ENCODE assay signal across 20 cellular contexts in genomic region chr15:60601098-60601497, GRCh38.
DNase-seq lines count a peak whose midpoint lies in the region; ATAC-seq, FAIRE-seq and TF ChIP-seq lines count a peak whose summit lies in the region.
"Had no signal": no experiment of that assay in that cellular context is flagged by ENCODE, and none has a peak within 500 bp of the region (broad histone marks: within the 10 kb centered on the region; RNA-seq: fewer than 3 reads in every experiment).

No MANE protein-coding gene starts in this region.

- no TSS peak for BruUV-seq in HepG2 (replicated peaks; lab: Mats Ljungman, UMichigan)
- BruUV-seq in K562 (replicated peaks; lab: Mats Ljungman, UMichigan): no TSS peak

- H3K4me2 ChIP-seq in HepG2 (ENCODE audit: low read depth, low read length) (no peak overlapping the region), K562 (ENCODE audit: insufficient read depth, low read length) (no peak overlapping the region)
- H3K4me2 ChIP-seq: A549; BLaER1 treated with 17β-estradiol and CSF1 and Interleukin-3, amounts not matched to agents 10 nM and 100 nM had no signal

- H3K36me3 ChIP-seq in HepG2 (replicated peaks in 1 of 2; ENCODE audit: control insufficient read depth in 1 of 2, insufficient read depth in 2 of 2, low read length in 2 of 2) (no peaks in the 10 kb centered on the region), right lobe of liver (no peaks in the 10 kb centered on the region), K562 (ENCODE audit: control insufficient read depth, insufficient read depth, low read length) (no peaks in the 10 kb centered on the region)
- H3K36me3 ChIP-seq: BLaER1 treated with 17β-estradiol and CSF1 and Interleukin-3, amounts not matched to agents 10 nM and 100 nM had no signal

- WGBS in HepG2 (ENCODE audit: low lambda C conversion rate): 90% methylated on average over 1 of the region's 1 CpG
- WGBS in right lobe of liver (ENCODE audit: insufficient coverage, low coverage, low lambda C conversion rate, missing lambda C conversion rate): 90% methylated on average over 1 of the region's 1 CpG
- WGBS in K562 (ENCODE audit: insufficient coverage, low coverage, missing lambda C conversion rate): 0% methylated on average over 1 of the region's 1 CpG

- H3K9me3 ChIP-seq in HepG2 (ENCODE audit: low read length): no peaks in the 10 kb centered on the region
- H3K9me3 ChIP-seq in right lobe of liver: no peaks in the 10 kb centered on the region
- no peaks in the 10 kb centered on the region for H3K9me3 ChIP-seq in K562 (replicated peaks; ENCODE audit: control insufficient read depth, insufficient read depth, low read depth, low read length)
- H3K9me3 ChIP-seq: A549; BLaER1 treated with 17β-estradiol and CSF1 and Interleukin-3, amounts not matched to agents 10 nM and 100 nM; Caco-2 had no signal

- H3K27me3 Mint-ChIP-seq in stimulated activated naive CD8-positive, alpha-beta T cell treated with anti-CD3 and anti-CD28 coated beads, Interleukin-15, amount 100 ng/mL, for 72 hours: no peaks in the 10 kb centered on the region
- H3K27me3 Mint-ChIP-seq in WTC11 (ENCODE audit: low read depth): no peaks in the 10 kb centered on the region
- H3K27me3 Mint-ChIP-seq: CD4-positive, alpha-beta T cell had no signal

- TF ChIP-seq EP300 in HepG2 (IDR thresholded peaks at IDR 0.05; ENCODE audit: low read depth in 2 of 2, low read length in 2 of 2): no peak
- TF ChIP-seq EP300 in HepG2 (CRISPR knock-in tag; IDR thresholded peaks at IDR 0.05; ENCODE audit: borderline replicate concordance): no peak
- TF ChIP-seq EP300 in K562 (IDR thresholded peaks at IDR 0.05; ENCODE audit: low read length): no peak

- TF ChIP-seq CTCF in HepG2 (CRISPR knock-in tag; IDR thresholded peaks at IDR 0.05) (no peak), right lobe of liver (IDR thresholded peaks at IDR 0.05) (no peak), K562 (IDR thresholded peaks at IDR 0.05 in 2 of 3, conservative IDR thresholded peaks at IDR 0.05 in 1 of 3; ENCODE audit: insufficient read depth in 2 of 3, low read depth in 1 of 3, low read length in 3 of 3) (no peak), WTC11 (IDR thresholded peaks at IDR 0.05) (no peak)

- DNase-seq in HepG2 (ENCODE audit: low spot score) (no peak), right lobe of liver (no peak), K562 (ENCODE audit: extremely low read depth in 1 of 4, low spot score in 3 of 4) (no peak), WTC11 (ENCODE audit: low spot score) (no peak)
- DNase-seq in stimulated activated naive CD8-positive, alpha-beta T cell treated with anti-CD3 and anti-CD28 coated beads, Interleukin-15, amount 100 ng/mL, for 72 hours: no peak
- DNase-seq: AML-193; Caco-2; Calu3; CD4-positive, alpha-beta T cell; CD8-positive, alpha-beta T cell; DMS79 treated with DMSO at 0.1 percent for 48 hours; GF-D8 had no signal

- in situ Hi-C loops in HepG2 (cut with HindIII; ENCODE audit: extremely low pct_ligation_motif_present, low pct_unique_long_range_greater_than_20kb) (no loop called here), K562 (cut with MboI) (no loop called here)

- CTCF ChIA-PET in HepG2 (lab: Yijun Ruan, JAX; ENCODE audit: low intra/inter-chr PET ratio, low total read pairs) (no interaction called here), K562 (lab: Yijun Ruan, JAX; ENCODE audit: low intra/inter-chr PET ratio) (no interaction called here), WTC11 (lab: Charles Lee) (no interaction called here)

- ATAC-seq in HepG2 (no peak), right lobe of liver (no peak), K562 (no peak), WTC11 (no peak)
- ATAC-seq in stimulated activated naive CD8-positive, alpha-beta T cell treated with anti-CD3 and anti-CD28 coated beads, Interleukin-15, amount 100 ng/mL, for 72 hours: no peak
- ATAC-seq: A549; CD8-positive, alpha-beta T cell had no signal

- H3K4me3 Mint-ChIP-seq in stimulated activated naive CD8-positive, alpha-beta T cell treated with anti-CD3 and anti-CD28 coated beads, Interleukin-15, amount 100 ng/mL, for 72 hours: no peak overlapping the region
- no peak overlapping the region for H3K4me3 Mint-ChIP-seq in WTC11
- H3K4me3 Mint-ChIP-seq: B cell; CD4-positive, alpha-beta T cell; CD8-positive, alpha-beta T cell had no signal

- no peaks in the 10 kb centered on the region for H3K9me1 ChIP-seq in K562 (ENCODE audit: control insufficient read depth, insufficient read depth, low read length)

- H3K4me1 ChIP-seq in HepG2 (ENCODE audit: insufficient read depth, low read length) (peaks cover 10% of the 10 kb centered on the region; the same call in 1 of the 2 replicates), right lobe of liver (no peaks in the 10 kb centered on the region), K562 (replicated peaks in 1 of 2; ENCODE audit: control insufficient read depth in 2 of 2, insufficient read depth in 2 of 2, low read length in 2 of 2) (no peaks in the 10 kb centered on the region)
- H3K4me1 ChIP-seq: A549; BLaER1 treated with 17β-estradiol and CSF1 and Interleukin-3, amounts not matched to agents 10 nM and 100 nM; Caco-2 had no signal

- no peak overlapping the region for H3K27ac Mint-ChIP-seq in stimulated activated naive CD8-positive, alpha-beta T cell treated with anti-CD3 and anti-CD28 coated beads, Interleukin-15, amount 100 ng/mL, for 72 hours
- H3K27ac Mint-ChIP-seq in WTC11: no peak overlapping the region
- H3K27ac Mint-ChIP-seq: B cell; CD4-positive, alpha-beta T cell; CD8-positive, alpha-beta T cell had no signal

- H3K27ac ChIP-seq in HepG2 (ENCODE audit: extremely low read length, insufficient read depth, low read length) (no peak overlapping the region), right lobe of liver (no peak overlapping the region), K562 (ENCODE audit: extremely low read depth, low read depth, low read length) (no peak overlapping the region)
- H3K27ac ChIP-seq: 22Rv1; A549; BLaER1 treated with 17β-estradiol and CSF1 and Interleukin-3, amounts not matched to agents 10 nM and 100 nM; C4-2B had no signal

- intact Hi-C loops in HepG2 (cut with micrococcal nuclease; ENCODE audit: unreplicated experiment): no loop called here
- intact Hi-C loops in right lobe of liver (cut with DNase I): no loop called here
- intact Hi-C loops in K562 (cut with micrococcal nuclease): no loop called here

- TF ChIP-seq POLR2A in HepG2 (IDR thresholded peaks at IDR 0.05; ENCODE audit: insufficient read depth in 1 of 2, low read depth in 2 of 2, low read length in 2 of 2) (no peak), right lobe of liver (IDR thresholded peaks at IDR 0.05) (no peak), K562 (conservative IDR thresholded peaks at IDR 0.05) (no peak)

- no peaks in the 10 kb centered on the region for H3K36me3 Mint-ChIP-seq in WTC11
- H3K36me3 Mint-ChIP-seq: CD8-positive, alpha-beta T cell had no signal

- POLR2A ChIA-PET in HepG2 (lab: Yijun Ruan, JAX): no interaction called here
- POLR2A ChIA-PET in K562 (lab: Yijun Ruan, JAX): no interaction called here
- POLR2A ChIA-PET in WTC11 (lab: Charles Lee): no interaction called here

- peaks cover 11% of the 10 kb centered on the region for H3K4me1 Mint-ChIP-seq in stimulated activated naive CD8-positive, alpha-beta T cell treated with anti-CD3 and anti-CD28 coated beads, Interleukin-15, amount 100 ng/mL, for 72 hours
- H3K4me1 Mint-ChIP-seq in WTC11: no peaks in the 10 kb centered on the region
- H3K4me1 Mint-ChIP-seq: B cell had no signal

- H3K79me2 ChIP-seq in HepG2 (ENCODE audit: insufficient read depth, low read length) (no peaks in the 10 kb centered on the region), K562 (ENCODE audit: control insufficient read depth, insufficient read depth, low read length) (no peaks in the 10 kb centered on the region)

- H2AFZ ChIP-seq in HepG2 (ENCODE audit: low read length) (no peak overlapping the region), K562 (ENCODE audit: low read depth, low read length) (no peak overlapping the region)

- TF ChIP-seq RAD21 in HepG2 (CRISPR knock-in tag; IDR thresholded peaks at IDR 0.05) (no peak), K562 (CRISPR knock-in tag; conservative IDR thresholded peaks at IDR 0.05 in 1 of 2, IDR thresholded peaks at IDR 0.05 in 1 of 2) (no peak)

- H4K20me1 ChIP-seq in HepG2 (ENCODE audit: insufficient read depth, low read length) (no peaks in the 10 kb centered on the region), K562 (replicated peaks; ENCODE audit: control insufficient read depth, insufficient read depth, low read length) (no peaks in the 10 kb centered on the region)
- H4K20me1 ChIP-seq: BLaER1 treated with 17β-estradiol and CSF1 and Interleukin-3, amounts not matched to agents 10 nM and 100 nM had no signal

- no peak overlapping the region for H3K4me3 ChIP-seq in HepG2 (replicated peaks in 1 of 3; ENCODE audit: insufficient read depth in 1 of 3, low read depth in 2 of 3, low read length in 3 of 3)
- H3K4me3 ChIP-seq in right lobe of liver: no peak overlapping the region
- H3K4me3 ChIP-seq in K562: no peak overlapping the region
- H3K4me3 ChIP-seq: A549; BLaER1 treated with 17β-estradiol and CSF1 and Interleukin-3, amounts not matched to agents 10 nM and 100 nM had no signal

- no peaks in the 10 kb centered on the region for H3K9me3 Mint-ChIP-seq in stimulated activated naive CD8-positive, alpha-beta T cell treated with anti-CD3 and anti-CD28 coated beads, Interleukin-15, amount 100 ng/mL, for 72 hours
- peaks cover 7% of the 10 kb centered on the region for H3K9me3 Mint-ChIP-seq in WTC11
- H3K9me3 Mint-ChIP-seq: CD4-positive, alpha-beta T cell; CD8-positive, alpha-beta T cell had no signal

- H3K9ac ChIP-seq in HepG2 (ENCODE audit: insufficient read depth, low read depth, low read length): no peak overlapping the region
- H3K9ac ChIP-seq in K562 (ENCODE audit: insufficient read depth in 1 of 2, low read depth in 2 of 2, low read length in 2 of 2): no peak overlapping the region
- H3K9ac ChIP-seq: BLaER1 treated with 17β-estradiol and CSF1 and Interleukin-3, amounts not matched to agents 10 nM and 100 nM had no signal

- H3K27me3 ChIP-seq in HepG2 (ENCODE audit: control insufficient read depth in 1 of 2, insufficient read depth in 2 of 2, low read length in 2 of 2) (peaks cover 2 to 12% of the 10 kb centered on the region in 2 experiments; a peak in 2 of 5 replicates), right lobe of liver (no peaks in the 10 kb centered on the region), K562 (ENCODE audit: control insufficient read depth in 2 of 2, insufficient read depth in 2 of 2, low read length in 2 of 2) (peaks cover 3 to 4% of the 10 kb centered on the region in 2 experiments; a peak in 4 of 5 replicates)
- H3K27me3 ChIP-seq: BLaER1 treated with 17β-estradiol and CSF1 and Interleukin-3, amounts not matched to agents 10 nM and 100 nM had no signal

- FAIRE-seq in HepG2 (lab: Jason Lieb, UNC) (no peak), K562 (lab: Jason Lieb, UNC) (no peak)
- FAIRE-seq: A549, D721Med, GM12891, GM19239 had no signal

TF ChIP-seq in HepG2, 621 proteins besides CTCF, POLR2A, EP300 and RAD21 (continues in another document):
- no peak for TF ChIP-seq MTA3 (CRISPR knock-in tag; IDR thresholded peaks at IDR 0.05)

TF ChIP-seq in WTC11, 78 proteins besides CTCF, POLR2A, EP300 and RAD21 (continues in another document):
- no peak for TF ChIP-seq JAZF1 (CRISPR knock-in tag; IDR thresholded peaks at IDR 0.05)

Comparison
In these comparisons a context has a peak if more than half of its experiments do, and no peak if none do; other contexts are left out.
1. Of the 241 proteins assayed by ChIP-seq in both HepG2 and K562: peak only in HepG2: none; only in K562: none; in both: CEBPB; in neither: 239; mixed calls (peak in some experiments, not most) for 1.